1 cellular context compared by ENCODE assay signal in genomic region chr16:56869513-56870270, GRCh38.
TF ChIP-seq lines count a peak whose summit lies in the region.

No MANE protein-coding gene starts in this region.

TF ChIP-seq in HepG2, 621 proteins besides CTCF, POLR2A, EP300 and RAD21 (continued from another document and continues in another):
- no peak for TF ChIP-seq ZNF264 (CRISPR knock-in tag; IDR thresholded peaks at IDR 0.05)
- no peak for TF ChIP-seq ZNF326 (CRISPR knock-in tag; IDR thresholded peaks at IDR 0.05; ENCODE audit: borderline replicate concordance)
- TF ChIP-seq RBM22 (optimal IDR thresholded peaks at IDR 0.05; ENCODE audit: low read length) = no peak
- no peak for TF ChIP-seq ATF4 (CRISPR knock-in tag; IDR thresholded peaks at IDR 0.05)
- TF ChIP-seq GZF1 (CRISPR knock-in tag; IDR thresholded peaks at IDR 0.05) = no peak
- no peak for TF ChIP-seq HNRNPK (IDR thresholded peaks at IDR 0.05; ENCODE audit: low read depth, low read length, poor library complexity, severe bottlenecking)
- no peak for TF ChIP-seq MTF2 (CRISPR knock-in tag; IDR thresholded peaks at IDR 0.05; ENCODE audit: borderline replicate concordance)
- TF ChIP-seq ZNF737 (CRISPR knock-in tag; IDR thresholded peaks at IDR 0.05; ENCODE audit: borderline replicate concordance) = no peak
- TF ChIP-seq ZBTB1 (CRISPR knock-in tag; IDR thresholded peaks at IDR 0.05; ENCODE audit: borderline replicate concordance) = no peak
- TF ChIP-seq ZNF549 (CRISPR knock-in tag; IDR thresholded peaks at IDR 0.05) = no peak
- TF ChIP-seq ZNF572 (CRISPR knock-in tag; IDR thresholded peaks at IDR 0.05) = 0 out of 2 replicates have a peak, but pooled peaks have one; percentile 37
- TF ChIP-seq GMEB2 (CRISPR knock-in tag; IDR thresholded peaks at IDR 0.05; ENCODE audit: low read depth) = no peak
- TF ChIP-seq ZNF451 (CRISPR knock-in tag; IDR thresholded peaks at IDR 0.05) = no peak
- no peak for TF ChIP-seq ZNF142 (CRISPR knock-in tag; IDR thresholded peaks at IDR 0.05)
- TF ChIP-seq JARID2 (CRISPR knock-in tag; IDR thresholded peaks at IDR 0.05; ENCODE audit: insufficient replicate concordance) = no peak
- no peak for TF ChIP-seq MED13 (CRISPR knock-in tag; IDR thresholded peaks at IDR 0.05)
- no peak for TF ChIP-seq ZBTB34 (CRISPR knock-in tag; IDR thresholded peaks at IDR 0.05)
- TF ChIP-seq MYNN (CRISPR knock-in tag; IDR thresholded peaks at IDR 0.05; ENCODE audit: low read depth) = no peak
- no peak for TF ChIP-seq ZNF776 (CRISPR knock-in tag; IDR thresholded peaks at IDR 0.05)
- TF ChIP-seq PBX2 (CRISPR knock-in tag; IDR thresholded peaks at IDR 0.05) = no peak
- no peak for TF ChIP-seq SALL2 (CRISPR knock-in tag; IDR thresholded peaks at IDR 0.05)
- no peak for TF ChIP-seq ZNF761 (CRISPR knock-in tag; conservative IDR thresholded peaks at IDR 0.05)
- no peak for TF ChIP-seq ZNF510 (CRISPR knock-in tag; IDR thresholded peaks at IDR 0.05; ENCODE audit: low read depth)
- no peak for TF ChIP-seq ZNF20 (CRISPR knock-in tag; IDR thresholded peaks at IDR 0.05)
- no peak for TF ChIP-seq ZBTB39 (CRISPR knock-in tag; IDR thresholded peaks at IDR 0.05)
- peak; percentile 70 for TF ChIP-seq ZFP90 (CRISPR knock-in tag; IDR thresholded peaks at IDR 0.05; ENCODE audit: borderline replicate concordance)
- peak; percentile 73; the same call in 1 of the 2 replicates for TF ChIP-seq BCL3 (CRISPR knock-in tag; IDR thresholded peaks at IDR 0.05)
- TF ChIP-seq GTF2F1 (IDR thresholded peaks at IDR 0.05; ENCODE audit: low read length) = no peak
- no peak for TF ChIP-seq PPARG (CRISPR knock-in tag; conservative IDR thresholded peaks at IDR 0.05)
- TF ChIP-seq ZNF792 (CRISPR knock-in tag; IDR thresholded peaks at IDR 0.05) = no peak
- TF ChIP-seq RERE (CRISPR knock-in tag; IDR thresholded peaks at IDR 0.05; ENCODE audit: low read depth) = no peak
- TF ChIP-seq MEIS1 (CRISPR knock-in tag; IDR thresholded peaks at IDR 0.05; ENCODE audit: borderline replicate concordance) = no peak
- TF ChIP-seq ZHX1 (CRISPR knock-in tag; IDR thresholded peaks at IDR 0.05; ENCODE audit: low read depth) = no peak
- no peak for TF ChIP-seq TAF1 (CRISPR knock-in tag; IDR thresholded peaks at IDR 0.05)
- no peak; the same call in 1 of the 2 replicates for TF ChIP-seq RXRA (CRISPR knock-in tag; IDR thresholded peaks at IDR 0.05)
